ENCODE assay signal across 8 cellular contexts in the genomic region with DNA sequence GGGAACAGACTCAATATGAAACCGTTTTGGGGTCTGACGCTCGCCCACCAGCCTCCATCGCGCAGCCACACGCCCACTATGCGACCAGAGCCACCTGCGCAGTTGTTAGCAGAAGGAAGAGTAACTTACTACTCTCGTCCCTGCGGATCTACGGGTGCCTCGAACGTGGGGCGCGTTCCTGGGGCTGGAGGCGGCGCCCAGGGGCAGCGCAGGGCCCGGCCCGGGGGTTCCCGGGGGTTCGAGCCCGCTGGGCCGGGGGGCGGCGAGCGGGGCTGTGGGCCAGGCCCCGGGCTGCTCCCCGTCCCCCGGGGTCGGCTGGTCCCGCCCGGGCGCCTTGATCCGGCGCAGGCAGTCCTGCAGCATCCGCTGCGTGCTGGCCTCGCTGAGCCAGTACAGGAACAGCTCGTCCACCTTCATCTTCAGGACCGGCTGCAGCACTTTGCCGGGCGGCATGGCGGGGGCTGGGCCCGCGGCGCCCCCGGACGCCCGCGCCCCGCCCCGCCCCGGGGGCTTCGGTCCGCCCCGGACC. TPM values are rescaled to one million over a fixed set of nuclear protein-coding genes. Genes with fewer than 3 reads are reported as not detected.
DNase-seq lines count a peak whose midpoint lies in the region; ATAC-seq and FAIRE-seq lines count a peak whose summit lies in the region.

No MANE protein-coding gene starts in this region.

- H3K36me3 Mint-ChIP-seq in activated T-helper 2 cell treated with anti-CD3 and anti-CD28 coated beads, Interferon-gamma antibody, Interleukin-2, Interleukin-4, amounts not matched to agents 10 μg/mL and 5 μg/mL and 100 μg/mL, durations not matched to agents 14 hours and 24 hours and 36 hours (ENCODE audit: low read depth) = no peaks in the 10 kb centered on the region

- H3K27ac Mint-ChIP-seq in activated T-helper 2 cell treated with anti-CD3 and anti-CD28 coated beads, Interferon-gamma antibody, Interleukin-2, Interleukin-4, amounts not matched to agents 10 μg/mL and 5 μg/mL and 100 μg/mL, durations not matched to agents 14 hours and 24 hours and 36 hours = peak overlapping the region; percentile 67

- peak overlapping the region; percentile 76 for H3K4me3 ChIP-seq in iPS-11a (ENCODE audit: low read depth, low read length)

- no peak for FAIRE-seq in frontal cortex (lab: Jason Lieb, UNC)

- peak; percentile 67 for DNase-seq in activated naive CD4-positive, alpha-beta T cell treated with Interleukin-2 at 50 U/mL for 16 hours
- no peak for DNase-seq in activated naive CD4-positive, alpha-beta T cell (lab: John Stamatoyannopoulos, UW)
- DNase-seq in activated T-helper 2 cell treated with anti-CD3 and anti-CD28 coated beads, Interferon-gamma antibody, Interleukin-2, Interleukin-4, amounts not matched to agents 10 μg/mL and 5 μg/mL and 100 μg/mL, durations not matched to agents 14 hours and 24 hours and 36 hours (ENCODE audit: low spot score) = peak; percentile 26
- peak in 2 of 3 experiments; percentile 23 to 25 for DNase-seq in stimulated activated CD4-positive, alpha-beta T cell treated with anti-CD3 and anti-CD28 coated beads, TNF-alpha, amount 100 ng/mL, for 4 hours (ENCODE audit: low read depth in 3 of 3)
- DNase-seq in COLO829 (ENCODE audit: low spot score) (no peak), frontal cortex (ENCODE audit: low spot score in 2 of 2) (no peak)

- no peaks in the 10 kb centered on the region for H3K9me3 Mint-ChIP-seq in activated T-helper 2 cell treated with anti-CD3 and anti-CD28 coated beads, Interferon-gamma antibody, Interleukin-2, Interleukin-4, amounts not matched to agents 10 μg/mL and 5 μg/mL and 100 μg/mL, durations not matched to agents 14 hours and 24 hours and 36 hours

- H3K4me1 Mint-ChIP-seq in activated T-helper 2 cell treated with anti-CD3 and anti-CD28 coated beads, Interferon-gamma antibody, Interleukin-2, Interleukin-4, amounts not matched to agents 10 μg/mL and 5 μg/mL and 100 μg/mL, durations not matched to agents 14 hours and 24 hours and 36 hours (ENCODE audit: low read depth) = no peaks in the 10 kb centered on the region

- peak overlapping the region; percentile 64 for H3K4me3 Mint-ChIP-seq in activated T-helper 2 cell treated with anti-CD3 and anti-CD28 coated beads, Interferon-gamma antibody, Interleukin-2, Interleukin-4, amounts not matched to agents 10 μg/mL and 5 μg/mL and 100 μg/mL, durations not matched to agents 14 hours and 24 hours and 36 hours (ENCODE audit: low read depth)

- intact Hi-C loops in activated T-helper 2 cell treated with anti-CD3 and anti-CD28 coated beads, Interferon-gamma antibody, Interleukin-2, Interleukin-4, amounts not matched to agents 10 μg/mL and 5 μg/mL and 100 μg/mL, durations not matched to agents 14 hours and 24 hours and 36 hours (cut with micrococcal nuclease) = loop anchor here (10.0 kb wide), 1 partner anchor 102 kb away; a partner anchor contains a TSS

- H3K27me3 Mint-ChIP-seq in activated T-helper 2 cell treated with anti-CD3 and anti-CD28 coated beads, Interferon-gamma antibody, Interleukin-2, Interleukin-4, amounts not matched to agents 10 μg/mL and 5 μg/mL and 100 μg/mL, durations not matched to agents 14 hours and 24 hours and 36 hours (ENCODE audit: low read depth) = no peaks in the 10 kb centered on the region

- peak; percentile 33 for ATAC-seq in HG03439 (IDR thresholded peaks at IDR 0.05; ENCODE audit: unreplicated experiment)

RNA-seq across cellular contexts. Expression of a gene that starts 0.4 kb away (rescaled TPM):
- total RNA-seq in activated T-helper 2 cell treated with anti-CD3 and anti-CD28 coated beads, Interferon-gamma antibody, Interleukin-2, Interleukin-4, amounts not matched to agents 10 μg/mL and 5 μg/mL and 100 μg/mL, durations not matched to agents 14 hours and 24 hours and 36 hours = 39.8 and 47.6 TPM in 2 replicates
- 17.1 TPM for total RNA-seq in frontal cortex

Comparison
In these comparisons a context has a peak if more than half of its experiments do, and no peak if none do; other contexts are left out.
1. DNase-seq: peak in activated naive CD4-positive, alpha-beta T cell treated with Interleukin-2 at 50 U/mL for 16 hours (single experiment), activated T-helper 2 cell treated with anti-CD3 and anti-CD28 coated beads, Interferon-gamma antibody, Interleukin-2, Interleukin-4, amounts not matched to agents 10 μg/mL and 5 μg/mL and 100 μg/mL, durations not matched to agents 14 hours and 24 hours and 36 hours (single experiment) and stimulated activated CD4-positive, alpha-beta T cell treated with anti-CD3 and anti-CD28 coated beads, TNF-alpha, amount 100 ng/mL, for 4 hours (2 of 3); none in activated naive CD4-positive, alpha-beta T cell (0 of 4), COLO829 (single experiment) and frontal cortex (0 of 2).